In the genomic region with DNA sequence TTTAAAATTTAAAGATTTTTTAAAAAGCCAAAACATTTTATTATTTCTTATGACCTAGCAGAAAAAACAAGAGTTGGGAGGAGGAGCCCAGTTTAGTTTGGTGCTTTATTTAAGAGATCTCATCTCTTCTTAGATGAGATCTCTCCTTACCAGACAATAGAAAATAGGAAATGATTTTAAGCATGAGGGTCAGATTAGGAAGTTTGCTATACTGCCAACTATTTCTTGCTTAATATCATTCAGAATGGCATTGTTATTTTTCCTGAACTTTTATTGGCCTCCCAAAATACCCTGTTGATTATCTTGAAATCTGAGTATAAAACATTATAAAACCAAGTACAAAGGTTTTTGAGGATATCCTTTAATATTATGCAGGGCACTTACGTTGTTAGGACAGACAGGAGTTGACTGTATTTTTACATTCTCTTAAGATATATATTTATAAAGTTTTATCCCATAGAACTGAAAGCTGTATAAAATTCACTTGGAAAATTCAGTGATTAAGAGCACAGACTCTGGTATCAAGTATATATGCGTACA, we compare ENCODE assay signal across 23 cellular contexts. TPM values are rescaled to one million over a fixed set of nuclear protein-coding genes. Genes with fewer than 3 reads are reported as not detected.
DNase-seq lines count a peak whose midpoint lies in the region; ATAC-seq, FAIRE-seq and TF ChIP-seq lines count a peak whose summit lies in the region.
"Had no signal": no experiment of that assay in that cellular context is flagged by ENCODE, and none has a peak within 500 bp of the region (broad histone marks: within the 10 kb centered on the region; RNA-seq: fewer than 3 reads in every experiment).

No MANE protein-coding gene starts in this region.

- H3K79me2 ChIP-seq in endothelial cell of umbilical vein (ENCODE audit: control insufficient read depth, insufficient read depth, low read length) = peaks cover 2% of the 10 kb centered on the region

- H3K9me1 ChIP-seq in endothelial cell of umbilical vein (replicated peaks; ENCODE audit: control insufficient read depth, extremely low read depth, insufficient read depth, low read length) = no peaks in the 10 kb centered on the region

- H4K20me1 ChIP-seq in endothelial cell of umbilical vein (replicated peaks; ENCODE audit: control insufficient read depth, extremely low read depth, insufficient read depth, low read length) = no peaks in the 10 kb centered on the region
- H4K20me1 ChIP-seq: BLaER1 treated with 17β-estradiol and CSF1 and Interleukin-3, amounts not matched to agents 10 nM and 100 nM had no signal

- no peak for DNase-seq in heart right ventricle
- no peak for DNase-seq in Right ventricle myocardium inferior (ENCODE audit: missing footprints)
- peak; percentile 15 for DNase-seq in adipocyte (ENCODE audit: low read depth)
- peak; percentile 67 for DNase-seq in endothelial cell of umbilical vein (ENCODE audit: low read depth, low spot score)
- DNase-seq in esophagus squamous epithelium (lab: John Stamatoyannopoulos, UW) = no peak
- DNase-seq in NCI-H1436 treated with DMSO at 0.1 percent for 48 hours (lab: John Stamatoyannopoulos, UW) = no peak
- DNase-seq: 8988T; ACHN; AML-193; BE2C; Calu3; CD4-positive, alpha-beta T cell; CD8-positive, alpha-beta memory T cell; DMS53; DMS79 treated with DMSO at 0.1 percent for 48 hours; GF-D8; GM23248; H7; HCEC 1CT had no signal

- no peak for FAIRE-seq in endothelial cell of umbilical vein (lab: Jason Lieb, UNC)
- FAIRE-seq: A549, H1 had no signal

- peaks cover 0 to 47% (median 28%) of the 10 kb centered on the region in 9 donors for H3K4me1 ChIP-seq in heart right ventricle
- no peaks in the 10 kb centered on the region for H3K4me1 ChIP-seq in adipocyte (ENCODE audit: control insufficient read depth, insufficient read depth, low read length)
- peaks cover 21% of the 10 kb centered on the region for H3K4me1 ChIP-seq in endothelial cell of umbilical vein (ENCODE audit: control insufficient read depth, extremely low read depth, insufficient read depth, low read length)
- H3K4me1 ChIP-seq in esophagus squamous epithelium = peaks cover 0 to 27% (median 0%) of the 10 kb centered on the region in 3 donors
- H3K4me1 ChIP-seq: A549, BE2C had no signal

- POLR2A ChIA-PET in endothelial cell of umbilical vein (lab: Charles Lee) = no interaction called here

- TF ChIP-seq CTCF in heart right ventricle (IDR thresholded peaks at IDR 0.05) (no peak), endothelial cell of umbilical vein (IDR thresholded peaks at IDR 0.05; ENCODE audit: extremely low read depth in 1 of 2, insufficient read depth in 1 of 2, low read depth in 1 of 2, low read length in 2 of 2) (no peak), esophagus squamous epithelium (IDR thresholded peaks at IDR 0.05) (no peak)

- 84 to 86% methylated on average over 2 of the region's 2 CpGs for WGBS in heart right ventricle, 2 donors
- WGBS in esophagus squamous epithelium, 2 donors = 86 to 90% methylated on average over 2 of the region's 2 CpGs

- H3K9me3 ChIP-seq in heart right ventricle = no peaks in the 10 kb centered on the region
- H3K9me3 ChIP-seq in adipocyte (ENCODE audit: control insufficient read depth, low read length) = no peaks in the 10 kb centered on the region
- no peaks in the 10 kb centered on the region for H3K9me3 ChIP-seq in endothelial cell of umbilical vein (replicated peaks; ENCODE audit: control insufficient read depth, insufficient read depth, low read length)
- no peaks in the 10 kb centered on the region for H3K9me3 ChIP-seq in esophagus squamous epithelium
- H3K9me3 ChIP-seq: A549, BE2C had no signal

- H3K9ac ChIP-seq in adipocyte (ENCODE audit: low read length) = no peak overlapping the region
- H3K9ac ChIP-seq in endothelial cell of umbilical vein (replicated peaks; ENCODE audit: extremely low read depth, insufficient read depth, low read length) = no peak overlapping the region
- H3K9ac ChIP-seq: BLaER1 treated with 17β-estradiol and CSF1 and Interleukin-3, amounts not matched to agents 10 nM and 100 nM; GM23248 had no signal

- CTCF ChIA-PET in endothelial cell of umbilical vein (lab: Charles Lee) = no interaction called here

- dilution Hi-C loops in endothelial cell of umbilical vein (cut with MboI; ENCODE audit: extremely low pct_ligation_motif_present, low sequenced_read_pairs) = no loop called here

- TF ChIP-seq POLR2A in endothelial cell of umbilical vein (IDR thresholded peaks at IDR 0.05; ENCODE audit: low read depth, low read length) (no peak), esophagus squamous epithelium (IDR thresholded peaks at IDR 0.05) (no peak)

- peak overlapping the region; percentile 47 for H3K4me2 ChIP-seq in endothelial cell of umbilical vein (ENCODE audit: insufficient read depth, low read length)
- H3K4me2 ChIP-seq: A549; BLaER1 treated with 17β-estradiol and CSF1 and Interleukin-3, amounts not matched to agents 10 nM and 100 nM had no signal

- H3K4me3 ChIP-seq in heart right ventricle (no peak overlapping the region), adipocyte (ENCODE audit: low read length) (no peak overlapping the region), endothelial cell of umbilical vein (replicated peaks in 1 of 3; ENCODE audit: insufficient read depth in 1 of 3, low read depth in 1 of 3, low read length in 3 of 3) (no peak overlapping the region), esophagus squamous epithelium (no peak overlapping the region)
- H3K4me3 ChIP-seq: A549; BLaER1 treated with 17β-estradiol and CSF1 and Interleukin-3, amounts not matched to agents 10 nM and 100 nM; GM23248 had no signal

- H3K36me3 ChIP-seq in heart right ventricle = peaks cover 0 to 26% (median 0%) of the 10 kb centered on the region in 9 donors
- H3K36me3 ChIP-seq in adipocyte (ENCODE audit: control insufficient read depth, insufficient read depth, low read length, severe bottlenecking) = peaks cover 12% of the 10 kb centered on the region
- H3K36me3 ChIP-seq in endothelial cell of umbilical vein (ENCODE audit: control insufficient read depth in 2 of 2, extremely low read depth in 1 of 2, insufficient read depth in 2 of 2, low read length in 2 of 2) = no peaks in the 10 kb centered on the region
- peaks cover 0 to 6% (median 0%) of the 10 kb centered on the region in 3 donors for H3K36me3 ChIP-seq in esophagus squamous epithelium
- H3K36me3 ChIP-seq: BE2C; BLaER1 treated with 17β-estradiol and CSF1 and Interleukin-3, amounts not matched to agents 10 nM and 100 nM had no signal

- BruUV-seq in endothelial cell of umbilical vein (replicated peaks; lab: Mats Ljungman, UMichigan) = no TSS peak

- no peak overlapping the region for H2AFZ ChIP-seq in endothelial cell of umbilical vein (ENCODE audit: low read depth, low read length)
- H2AFZ ChIP-seq: GM23248 had no signal

- H3K27ac ChIP-seq in heart right ventricle (peak overlapping the region in 1 of 10 donors; percentile 28), endothelial cell of umbilical vein (ENCODE audit: insufficient read depth, low read depth, low read length) (no peak overlapping the region), esophagus squamous epithelium (no peak overlapping the region)
- H3K27ac ChIP-seq: A549; BLaER1 treated with 17β-estradiol and CSF1 and Interleukin-3, amounts not matched to agents 10 nM and 100 nM; GM23248 had no signal

- ATAC-seq in heart right ventricle = peak in 5 of 8 donors; percentile 25 to 60 (median 50)
- no peak for ATAC-seq in Right ventricle myocardium inferior
- ATAC-seq in GM21381 (IDR thresholded peaks at IDR 0.05; ENCODE audit: unreplicated experiment) = no peak
- ATAC-seq: A549 had no signal

- no peaks in the 10 kb centered on the region for H3K27me3 ChIP-seq in heart right ventricle
- H3K27me3 ChIP-seq in adipocyte (replicated peaks; ENCODE audit: control insufficient read depth, insufficient read depth, low read length) = no peaks in the 10 kb centered on the region
- no peaks in the 10 kb centered on the region for H3K27me3 ChIP-seq in endothelial cell of umbilical vein (ENCODE audit: control insufficient read depth in 2 of 2, insufficient read depth in 2 of 2, low read length in 2 of 2)
- no peaks in the 10 kb centered on the region for H3K27me3 ChIP-seq in esophagus squamous epithelium
- H3K27me3 ChIP-seq: BE2C; BLaER1 treated with 17β-estradiol and CSF1 and Interleukin-3, amounts not matched to agents 10 nM and 100 nM had no signal

- intact Hi-C loops in heart right ventricle (cut with DNase I) = loop anchor here in 1 of 10 donors (5.0 kb wide), 1 partner anchor 107 kb away; no protein-coding TSS in a partner anchor
- intact Hi-C loops in Right ventricle myocardium inferior (cut with DNase I) = no loop called here
- intact Hi-C loops in endothelial cell of umbilical vein (cut with micrococcal nuclease) = loop anchor here (5.0 kb wide), 1 partner anchor 87 kb away; a partner anchor contains a TSS
- intact Hi-C loops in esophagus squamous epithelium (cut with DNase I) = no loop called here

TF ChIP-seq in endothelial cell of umbilical vein, 7 proteins besides CTCF, POLR2A, EP300 and RAD21:
- TF ChIP-seq EZH2 (IDR thresholded peaks at IDR 0.05; ENCODE audit: borderline replicate concordance, low read depth, low read length, severe bottlenecking) (no peak), JUN (IDR thresholded peaks at IDR 0.05; ENCODE audit: borderline replicate concordance, insufficient read depth, insufficient read length, low read depth) (no peak), GATA2 (IDR thresholded peaks at IDR 0.05; ENCODE audit: insufficient read depth, insufficient read length, low read depth, low read length) (no peak), MYC (IDR thresholded peaks at IDR 0.05; ENCODE audit: low read depth, low read length) (no peak), POLR2AphosphoS5 (IDR thresholded peaks at IDR 0.05; ENCODE audit: insufficient read depth, low read depth, low read length) (no peak), FOS (IDR thresholded peaks at IDR 0.05; ENCODE audit: borderline replicate concordance, insufficient read depth, low read length) (no peak)
- TF ChIP-seq, protein P1, sequence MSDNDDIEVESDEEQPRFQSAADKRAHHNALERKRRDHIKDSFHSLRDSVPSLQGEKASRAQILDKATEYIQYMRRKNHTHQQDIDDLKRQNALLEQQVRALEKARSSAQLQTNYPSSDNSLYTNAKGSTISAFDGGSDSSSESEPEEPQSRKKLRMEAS (IDR thresholded peaks at IDR 0.05; ENCODE audit: insufficient read depth, insufficient read length) = no peak

RNA-seq across cellular contexts. Expression of a gene that starts 56.1 kb away (rescaled TPM):
- total RNA-seq in heart right ventricle (10 to 100 TPM; 16.7 to 32.1 (median 28.1) TPM), Right ventricle myocardium inferior (35.6 TPM), endothelial cell of umbilical vein (20.9 and 21.8 TPM in 2 replicates), esophagus squamous epithelium (10 to 100 TPM in 2 of 4 donors, 1 to 10 TPM in 2; 2.9 to 15.0 (median 9.0) TPM)
- polyA plus RNA-seq in heart right ventricle (10 to 100 TPM; 14.4 to 36.7 TPM), endothelial cell of umbilical vein (33.7 and 40.8 TPM in 2 replicates)
- 49.2 and 49.6 TPM in 2 replicates for polyA plus RNA-seq in endothelial cell of umbilical vein (2011; cell fraction: cytosol; rRNA removed)
- 14.0 and 16.3 TPM in 2 replicates for polyA plus RNA-seq in endothelial cell of umbilical vein (2011; cell fraction: nucleus; rRNA removed)
- 26.9 and 27.9 TPM in 2 replicates for polyA plus RNA-seq in endothelial cell of umbilical vein (2012)
- 37.4 and 45.0 TPM in 2 replicates for polyA minus RNA-seq in endothelial cell of umbilical vein
- 5.6 TPM for polyA minus RNA-seq in endothelial cell of umbilical vein (2011; cell fraction: cytosol; rRNA and poly(A)+ RNA removed)
- polyA minus RNA-seq in endothelial cell of umbilical vein (2011; cell fraction: nucleus; rRNA and poly(A)+ RNA removed) = 10.0 and 12.5 TPM in 2 replicates

Comparison
In these comparisons a context has a peak if more than half of its experiments do, and no peak if none do; other contexts are left out.
1. ATAC-seq: peak in heart right ventricle (5 of 8); none in Right ventricle myocardium inferior (single experiment) and GM21381 (single experiment).
2. DNase-seq: peak in adipocyte (single experiment) and endothelial cell of umbilical vein (single experiment); none in heart right ventricle (0 of 2), Right ventricle myocardium inferior (single experiment), esophagus squamous epithelium (single experiment) and NCI-H1436 treated with DMSO at 0.1 percent for 48 hours (single experiment).